In the genomic region with DNA sequence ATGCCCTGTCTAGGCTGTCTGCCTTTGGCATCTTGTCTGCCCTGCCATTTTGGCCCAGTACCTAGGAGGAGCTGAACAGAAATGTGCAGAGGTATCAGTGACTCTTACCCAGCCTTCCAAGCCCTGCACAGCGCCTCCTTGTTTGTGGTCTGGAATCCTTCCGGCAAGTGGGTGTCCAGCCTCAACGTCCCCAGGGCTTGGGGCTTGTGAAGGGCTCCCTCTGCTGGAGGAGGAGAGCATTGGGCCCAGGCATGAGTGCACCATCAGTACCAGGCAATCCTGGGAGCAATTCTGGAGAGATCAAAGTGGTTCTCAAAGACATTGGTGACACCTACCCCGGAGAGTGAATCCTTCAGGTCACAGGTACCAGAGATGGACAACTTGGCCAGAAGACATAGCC, we compare ENCODE assay signal across 8 cellular contexts. TPM values are rescaled to one million over a fixed set of nuclear protein-coding genes. Genes with fewer than 3 reads are reported as not detected.
A peak's percentile ranks its signal among the peaks of the same experiment; 100 is the strongest.
DNase-seq lines count a peak whose midpoint lies in the region; ATAC-seq lines count a peak whose summit lies in the region.

No MANE protein-coding gene starts in this region.

- no peak overlapping the region for H3K27ac Mint-ChIP-seq in activated T-helper 17 cell treated with anti-CD3 and anti-CD28 coated beads, Interleukin-2, amount 50 U/mL, for 72 hours
- no peak overlapping the region for H3K27ac Mint-ChIP-seq in memory B cell

- no peaks in the 10 kb centered on the region for H3K9me3 Mint-ChIP-seq in activated T-helper 17 cell treated with anti-CD3 and anti-CD28 coated beads, Interleukin-2, amount 50 U/mL, for 72 hours
- H3K9me3 Mint-ChIP-seq in memory B cell: no peaks in the 10 kb centered on the region

- H3K36me3 Mint-ChIP-seq in activated T-helper 17 cell treated with anti-CD3 and anti-CD28 coated beads, Interleukin-2, amount 50 U/mL, for 72 hours (ENCODE audit: low read depth): no peaks in the 10 kb centered on the region
- no peaks in the 10 kb centered on the region for H3K36me3 Mint-ChIP-seq in memory B cell

- H3K27me3 Mint-ChIP-seq in activated T-helper 17 cell treated with anti-CD3 and anti-CD28 coated beads, Interleukin-2, amount 50 U/mL, for 72 hours: peaks cover 30% of the 10 kb centered on the region
- H3K27me3 Mint-ChIP-seq in memory B cell: peaks cover 10% of the 10 kb centered on the region

- no peaks in the 10 kb centered on the region for H3K4me1 Mint-ChIP-seq in activated T-helper 17 cell treated with anti-CD3 and anti-CD28 coated beads, Interleukin-2, amount 50 U/mL, for 72 hours
- no peaks in the 10 kb centered on the region for H3K4me1 Mint-ChIP-seq in memory B cell

- peak; percentile 57 for ATAC-seq in activated T-helper 17 cell treated with anti-CD3 and anti-CD28 coated beads, Interleukin-2, amount 50 U/mL, for 72 hours (replicated peaks)
- ATAC-seq in memory B cell (ENCODE audit: low read depth): peak; percentile 26
- no peak for ATAC-seq in GM21423 (IDR thresholded peaks at IDR 0.05; ENCODE audit: unreplicated experiment)
- no peak for ATAC-seq in GM19395 (IDR thresholded peaks at IDR 0.05; ENCODE audit: unreplicated experiment)

- no peak overlapping the region for H3K4me3 Mint-ChIP-seq in activated T-helper 17 cell treated with anti-CD3 and anti-CD28 coated beads, Interleukin-2, amount 50 U/mL, for 72 hours
- H3K4me3 Mint-ChIP-seq in memory B cell: no peak overlapping the region

- DNase-seq in EH (ENCODE audit: low read depth): peak; percentile 12
- DNase-seq in HT-29 (ENCODE audit: low spot score): peak; percentile 19
- DNase-seq in memory B cell (ENCODE audit: low spot score in 2 of 2): peak; percentile 23 to 29
- DNase-seq in ureter (ENCODE audit: low spot score): no peak
- DNase-seq in SK-N-DZ (ENCODE audit: low spot score): no peak

RNA-seq across cellular contexts. Expression of gene TCL1B, which starts 2.4 kb away (rescaled TPM):
- not detected in 2 replicates for total RNA-seq in HT-29 (2014; rRNA removed; shearing (Covaris generic))
- total RNA-seq in activated T-helper 17 cell treated with anti-CD3 and anti-CD28 coated beads, Interleukin-2, amount 50 U/mL, for 72 hours: not detected
- not detected for total RNA-seq in ureter
- not detected in 2 replicates for polyA plus RNA-seq in SK-N-DZ (2014; cell fraction: cytosol; rRNA removed)
- not detected in 2 replicates for polyA plus RNA-seq in SK-N-DZ (2014; cell fraction: nucleus; rRNA removed)

RNA-seq across cellular contexts. Expression of gene TCL1A, which starts 30.1 kb away (rescaled TPM):
- total RNA-seq in HT-29 (2014; rRNA removed; shearing (Covaris generic)): not detected in 2 replicates
- not detected for total RNA-seq in activated T-helper 17 cell treated with anti-CD3 and anti-CD28 coated beads, Interleukin-2, amount 50 U/mL, for 72 hours
- not detected for total RNA-seq in ureter
- not detected in 2 replicates for polyA plus RNA-seq in SK-N-DZ (2014; cell fraction: cytosol; rRNA removed)
- not detected in 2 replicates for polyA plus RNA-seq in SK-N-DZ (2014; cell fraction: nucleus; rRNA removed)

Comparison
In these comparisons a context has a peak if more than half of its experiments do, and no peak if none do; other contexts are left out.
1. DNase-seq: peak in EH (single experiment), HT-29 (single experiment) and memory B cell (2 of 2); none in ureter (single experiment) and SK-N-DZ (single experiment).
2. ATAC-seq: peak in activated T-helper 17 cell treated with anti-CD3 and anti-CD28 coated beads, Interleukin-2, amount 50 U/mL, for 72 hours (single experiment) and memory B cell (single experiment); none in GM21423 (single experiment) and GM19395 (single experiment).